Comparison of ENCODE assay signal across 20 cellular contexts in the genomic region with DNA sequence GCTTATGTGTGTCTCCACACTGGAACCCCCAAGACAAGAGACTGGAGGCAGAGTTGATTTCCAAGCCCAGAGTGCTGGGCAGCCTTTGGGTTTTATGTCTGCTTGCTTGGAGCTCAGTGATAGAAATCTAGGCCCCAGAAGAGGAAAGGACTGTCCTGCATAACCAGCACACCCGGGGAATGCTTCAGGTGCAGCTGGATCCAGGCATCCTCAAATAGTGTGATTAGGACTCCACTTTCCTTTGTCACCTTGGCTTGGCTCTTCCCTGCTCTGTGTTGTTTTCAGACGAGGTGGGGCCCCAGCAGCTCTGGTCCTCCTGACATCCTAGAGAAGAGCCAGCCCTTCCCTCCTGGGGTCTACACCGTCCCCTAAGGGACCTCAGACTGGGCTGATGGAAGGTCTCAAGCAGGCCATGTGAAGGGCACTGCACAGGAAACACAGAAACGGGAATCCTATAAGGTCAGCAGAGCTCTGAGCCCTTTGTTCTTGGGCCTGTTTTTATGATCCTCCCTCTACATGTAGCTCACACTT.
A peak's percentile ranks its signal among the peaks of the same experiment; 100 is the strongest.
DNase-seq lines count a peak whose midpoint lies in the region; ATAC-seq and TF ChIP-seq lines count a peak whose summit lies in the region.
"Had no signal": no experiment of that assay in that cellular context is flagged by ENCODE, and none has a peak within 500 bp of the region (broad histone marks: within the 10 kb centered on the region; RNA-seq: fewer than 3 reads in every experiment).

No MANE protein-coding gene starts in this region.

- 91 to 92% methylated on average over 4 of the region's 4 CpGs for WGBS in aorta, 2 donors

- H3K27ac ChIP-seq in colonic mucosa (peak overlapping the region; percentile 53), aorta (ENCODE audit: low read depth in 1 of 2, low read length in 2 of 2) (no peak overlapping the region), left lung (no peak overlapping the region)

- peaks cover 5% of the 10 kb centered on the region for H3K4me1 ChIP-seq in colonic mucosa
- H3K4me1 ChIP-seq in aorta (ENCODE audit: control insufficient read depth in 1 of 2, insufficient read depth in 2 of 2, low read length in 2 of 2), result no peaks in the 10 kb centered on the region
- no peaks in the 10 kb centered on the region for H3K4me1 ChIP-seq in left lung

- intact Hi-C loops in colonic mucosa (cut with DNase I) (no loop called here), aorta (cut with DNase I) (no loop called here), left lung (cut with DNase I) (no loop called here)

- H3K9me3 Mint-ChIP-seq in neural crest cell, result no peaks in the 10 kb centered on the region

- no peaks in the 10 kb centered on the region for H3K36me3 ChIP-seq in colonic mucosa
- H3K36me3 ChIP-seq in aorta (ENCODE audit: control insufficient read depth in 1 of 2, insufficient read depth in 2 of 2, low read length in 1 of 2), result no peaks in the 10 kb centered on the region
- no peaks in the 10 kb centered on the region for H3K36me3 ChIP-seq in left lung
- H3K36me3 ChIP-seq: MG63 had no signal

- peak overlapping the region; percentile 5 for H3K4me3 Mint-ChIP-seq in neural crest cell

- H3K9ac ChIP-seq in colonic mucosa (ENCODE audit: low read depth in 2 of 2, low read length in 2 of 2), result peak overlapping the region in 1 of 2 donors; percentile 68

- H3K4me1 Mint-ChIP-seq in neural crest cell, result peaks cover 18% of the 10 kb centered on the region

- no peak overlapping the region for H3K27ac Mint-ChIP-seq in neural crest cell (ENCODE audit: unreplicated experiment)

- peak; percentile 28 for DNase-seq in activated CD8-positive, alpha-beta memory T cell treated with anti-CD3 and anti-CD28 coated beads, Interleukin-2, amount 50 U/mL, for 48 hours
- DNase-seq in activated CD8-positive, alpha-beta memory T cell treated with anti-CD3 and anti-CD28 coated beads, Interleukin-2, amount 50 U/mL, for 4 hours, result no peak
- DNase-seq in colonic mucosa (no peak), neural crest cell (ENCODE audit: low read depth, low spot score) (no peak), aorta (no peak), NCI-H1092 (lab: John Stamatoyannopoulos, UW) (no peak), left lung (no peak), NCI-H2227 treated with DMSO at 0.1 percent for 48 hours (lab: John Stamatoyannopoulos, UW) (no peak)
- DNase-seq: C1 segment of cervical spinal cord; GF-D8; H7; Karpas-422; MG63; NCI-H1105 treated with DMSO at 0.1 percent for 48 hours; NCI-H1694 treated with DMSO at 0.1 percent for 48 hours; NCI-H2107; NCI-H226; NCI-H526 treated with DMSO at 0.1 percent for 48 hours; NK-92 treated with Interleukin-12 subunit alpha and Interleukin-12 subunit beta, amount 100 ng/mL, for 24 hours; OCI-M1 had no signal

- H3K27me3 Mint-ChIP-seq in neural crest cell (ENCODE audit: low read depth), result peaks cover 27% of the 10 kb centered on the region

- no peaks in the 10 kb centered on the region for H3K36me3 Mint-ChIP-seq in neural crest cell (ENCODE audit: low read depth)

- H3K4me3 ChIP-seq in colonic mucosa (no peak overlapping the region), aorta (ENCODE audit: low read length in 2 of 2) (no peak overlapping the region), left lung (no peak overlapping the region)
- H3K4me3 ChIP-seq: MG63 had no signal

- TF ChIP-seq CTCF in colonic mucosa (IDR thresholded peaks at IDR 0.05), result no peak
- no peak for TF ChIP-seq CTCF in neural crest cell (conservative IDR thresholded peaks at IDR 0.05)
- no peak for TF ChIP-seq CTCF in left lung (IDR thresholded peaks at IDR 0.05)

- H3K9me3 ChIP-seq in colonic mucosa (no peaks in the 10 kb centered on the region), aorta (ENCODE audit: control insufficient read depth, low read length) (no peaks in the 10 kb centered on the region), left lung (no peaks in the 10 kb centered on the region)
- H3K9me3 ChIP-seq: MG63 had no signal

- ATAC-seq in aorta (ENCODE audit: low FRiP score) (peak; percentile 28), left lung (no peak)

- H3K27me3 ChIP-seq in colonic mucosa (no peaks in the 10 kb centered on the region), aorta (ENCODE audit: control insufficient read depth in 1 of 2, insufficient read depth in 2 of 2, low read length in 1 of 2) (no peaks in the 10 kb centered on the region), left lung (peaks cover 0 to 28% of the 10 kb centered on the region in 2 donors)
- H3K27me3 ChIP-seq: MG63 had no signal
